19 cellular contexts compared by ENCODE assay signal in genomic region chr20:61882716-61883615, GRCh38.
DNase-seq lines count a peak whose midpoint lies in the region; ATAC-seq, FAIRE-seq and TF ChIP-seq lines count a peak whose summit lies in the region.
"Had no signal": no experiment of that assay in that cellular context is flagged by ENCODE, and none has a peak within 500 bp of the region (broad histone marks: within the 10 kb centered on the region; RNA-seq: fewer than 3 reads in every experiment).

No MANE protein-coding gene starts in this region.

- BruUV-seq in HepG2 (replicated peaks; lab: Mats Ljungman, UMichigan) = no TSS peak

- no peak for TF ChIP-seq RAD21 in HepG2 (CRISPR knock-in tag; IDR thresholded peaks at IDR 0.05)

- CTCF ChIA-PET in HepG2 (lab: Yijun Ruan, JAX; ENCODE audit: low intra/inter-chr PET ratio, low total read pairs) (no interaction called here), RWPE1 (lab: Yijun Ruan, JAX) (interaction anchor here (0.6 to 1.7 kb wide), 6 partner anchors 8 to 654 kb away, joined by 3 to 12 read pairs (median 4); no protein-coding TSS in a partner anchor)

- no peak overlapping the region for H3K4me3 Mint-ChIP-seq in chondrocyte (ENCODE audit: unreplicated experiment)
- H3K4me3 Mint-ChIP-seq: B cell; CD4-positive, CD25-positive, alpha-beta regulatory T cell had no signal

- intact Hi-C loops in HepG2 (cut with micrococcal nuclease; ENCODE audit: unreplicated experiment) = no loop called here
- intact Hi-C loops in right lobe of liver (cut with DNase I) = no loop called here

- TF ChIP-seq EP300 in HepG2 (IDR thresholded peaks at IDR 0.05; ENCODE audit: low read depth in 2 of 2, low read length in 2 of 2) = no peak
- TF ChIP-seq EP300 in HepG2 (CRISPR knock-in tag; IDR thresholded peaks at IDR 0.05; ENCODE audit: borderline replicate concordance) = no peak

- peaks cover 16% of the 10 kb centered on the region for H3K4me1 Mint-ChIP-seq in chondrocyte (ENCODE audit: low read depth)

- no peaks in the 10 kb centered on the region for H3K36me3 Mint-ChIP-seq in chondrocyte (ENCODE audit: low read depth)
- H3K36me3 Mint-ChIP-seq: CD4-positive, CD25-positive, alpha-beta regulatory T cell had no signal

- H3K79me2 ChIP-seq in HepG2 (ENCODE audit: insufficient read depth, low read length) = no peaks in the 10 kb centered on the region

- H3K9me3 ChIP-seq in HepG2 (ENCODE audit: low read length) (no peaks in the 10 kb centered on the region), right lobe of liver (no peaks in the 10 kb centered on the region)

- H3K27ac ChIP-seq in HepG2 (ENCODE audit: extremely low read length, insufficient read depth, low read length) (no peak overlapping the region), right lobe of liver (no peak overlapping the region), RWPE1 (no peak overlapping the region)
- H3K27ac ChIP-seq: 22Rv1 had no signal

- H3K27me3 ChIP-seq in HepG2 (ENCODE audit: control insufficient read depth in 1 of 2, insufficient read depth in 2 of 2, low read length in 2 of 2) (peaks cover 37 to 90% of the 10 kb centered on the region in 2 experiments), right lobe of liver (no peaks in the 10 kb centered on the region)

- POLR2A ChIA-PET in HepG2 (lab: Yijun Ruan, JAX) = no interaction called here
- POLR2A ChIA-PET in RWPE1 (lab: Yijun Ruan, JAX; ENCODE audit: low non-redundant PET) = no interaction called here

- WGBS in HepG2 (ENCODE audit: low lambda C conversion rate) = 11% methylated on average over 32 of the region's 32 CpGs
- 48% methylated on average over 30 of the region's 32 CpGs for WGBS in right lobe of liver (ENCODE audit: insufficient coverage, low coverage, low lambda C conversion rate, missing lambda C conversion rate)

- no peak overlapping the region for H3K9ac ChIP-seq in HepG2 (ENCODE audit: insufficient read depth, low read depth, low read length)

- peak; percentile 24 for DNase-seq in NCI-H1092 treated with DMSO at 0.1 percent for 48 hours (lab: John Stamatoyannopoulos, UW)
- no peak for DNase-seq in NCI-H1092 (lab: John Stamatoyannopoulos, UW)
- no peak for DNase-seq in HepG2 (ENCODE audit: low spot score)
- no peak for DNase-seq in right lobe of liver
- no peak for DNase-seq in chondrocyte (ENCODE audit: low spot score)
- no peak for DNase-seq in RWPE1 (ENCODE audit: low spot score)
- DNase-seq: CD4-positive, CD25-positive, alpha-beta regulatory T cell; DMS153; KBM-7; MV-4-11; NCI-H2029; NCI-H446; NCI-H524 treated with DMSO at 0.1 percent for 48 hours; SHP77 treated with DMSO at 0.1 percent for 48 hours had no signal

- no peaks in the 10 kb centered on the region for H3K9me3 Mint-ChIP-seq in chondrocyte (ENCODE audit: low read depth)
- H3K9me3 Mint-ChIP-seq: CD4-positive, CD25-positive, alpha-beta regulatory T cell had no signal

- H3K27ac Mint-ChIP-seq in chondrocyte (ENCODE audit: unreplicated experiment) = peak overlapping the region; percentile 42
- H3K27ac Mint-ChIP-seq: B cell; CD4-positive, CD25-positive, alpha-beta regulatory T cell had no signal

- H4K20me1 ChIP-seq in HepG2 (ENCODE audit: insufficient read depth, low read length) = no peaks in the 10 kb centered on the region; the same call in 1 of the 2 replicates

- in situ Hi-C loops in HepG2 (cut with HindIII; ENCODE audit: extremely low pct_ligation_motif_present, low pct_unique_long_range_greater_than_20kb) = loop anchor here (10.0 to 25.0 kb wide), 2 partner anchors 1668 to 1821 kb away; no protein-coding TSS in a partner anchor

- H3K4me1 ChIP-seq in HepG2 (ENCODE audit: insufficient read depth, low read length) (no peaks in the 10 kb centered on the region), right lobe of liver (no peaks in the 10 kb centered on the region)

- TF ChIP-seq CTCF in HepG2 (CRISPR knock-in tag; IDR thresholded peaks at IDR 0.05) (no peak), right lobe of liver (IDR thresholded peaks at IDR 0.05) (no peak), chondrocyte (IDR thresholded peaks at IDR 0.05) (peak; percentile 14), RWPE1 (conservative IDR thresholded peaks at IDR 0.05; ENCODE audit: low read depth) (no peak)

- H3K27me3 Mint-ChIP-seq in chondrocyte (ENCODE audit: low read depth) = peaks cover 4% of the 10 kb centered on the region
- H3K27me3 Mint-ChIP-seq: CD4-positive, CD25-positive, alpha-beta regulatory T cell had no signal

- H3K4me2 ChIP-seq in HepG2 (ENCODE audit: low read depth, low read length) = no peak overlapping the region

- ATAC-seq in HepG2 (no peak), right lobe of liver (no peak), GM21576 (IDR thresholded peaks at IDR 0.05; ENCODE audit: unreplicated experiment) (no peak)

- TF ChIP-seq POLR2A in HepG2 (IDR thresholded peaks at IDR 0.05; ENCODE audit: insufficient read depth in 1 of 2, low read depth in 2 of 2, low read length in 2 of 2) = no peak
- TF ChIP-seq POLR2A in right lobe of liver (IDR thresholded peaks at IDR 0.05) = no peak

- H3K4me3 ChIP-seq in HepG2 (replicated peaks in 1 of 3; ENCODE audit: insufficient read depth in 1 of 3, low read depth in 2 of 3, low read length in 3 of 3) = no peak overlapping the region
- no peak overlapping the region for H3K4me3 ChIP-seq in right lobe of liver

- FAIRE-seq in HepG2 (lab: Jason Lieb, UNC) = no peak
- FAIRE-seq: GM18507, H54 had no signal

- H3K36me3 ChIP-seq in HepG2 (replicated peaks in 1 of 2; ENCODE audit: control insufficient read depth in 1 of 2, insufficient read depth in 2 of 2, low read length in 2 of 2) = no peaks in the 10 kb centered on the region
- no peaks in the 10 kb centered on the region for H3K36me3 ChIP-seq in right lobe of liver

- no peak overlapping the region for H2AFZ ChIP-seq in HepG2 (ENCODE audit: low read length)

TF ChIP-seq in HepG2, 621 proteins besides CTCF, POLR2A, EP300 and RAD21:
- no peak for TF ChIP-seq MXD1 (CRISPR knock-in tag; IDR thresholded peaks at IDR 0.05)
- TF ChIP-seq EZH2 (conservative IDR thresholded peaks at IDR 0.05; ENCODE audit: low read depth, low read length) = 0 out of 2 replicates have a peak, but pooled peaks have one; percentile 7
TF ChIP-seq in HepG2: peak in this region for 1.
